ENCODE assay signal across 16 cellular contexts in genomic region chr12:95784886-95785285, GRCh38. TPM values are rescaled to one million over a fixed set of nuclear protein-coding genes. Genes with fewer than 3 reads are reported as not detected.
"Had no signal": no experiment of that assay in that cellular context is flagged by ENCODE, and none has a peak within 500 bp of the region (broad histone marks: within the 10 kb centered on the region; RNA-seq: fewer than 3 reads in every experiment).

No MANE protein-coding gene starts in this region.

- H3K36me3 ChIP-seq: transverse colon had no signal

- H3K9me3 ChIP-seq: right atrium auricular region, transverse colon had no signal

- H3K27me3 ChIP-seq: right atrium auricular region, transverse colon had no signal

- FAIRE-seq: islet of Langerhans had no signal

- H3K4me3 ChIP-seq: right atrium auricular region, skin epidermis, transverse colon had no signal

- DNase-seq: activated naive CD8-positive, alpha-beta T cell treated with anti-CD3 and anti-CD28 coated beads for 36 hours; cerebellar nuclear complex; stimulated activated CD4-positive, alpha-beta T cell treated with anti-CD3 and anti-CD28 coated beads, Interleukin-4, amount 100 ng/mL, for 4 hours; stimulated activated CD8-positive, alpha-beta memory T cell treated with anti-CD3 and anti-CD28 coated beads, Interleukin-4, amount 100 ng/mL, for 48 hours; stimulated activated naive CD4-positive, alpha-beta T cell treated with Interleukin-2 at 50 U/mL for 16 hours; substantia nigra; T-cell; T-helper 9 cell; transverse colon had no signal

- H3K27ac ChIP-seq: right atrium auricular region, skin epidermis, transverse colon had no signal

- ATAC-seq: activated CD4-positive, CD25-positive, alpha-beta regulatory T cell treated with anti-CD3 and anti-CD28 coated beads, Interleukin-2, amount 50 U/mL, for 24 hours; natural killer cell treated with Interleukin-12 subunit alpha and Interleukin-12 subunit beta and Interleukin-15 and Interleukin-18, amount 100 ng/mL, for 72 hours; T-cell had no signal

RNA-seq across cellular contexts. Expression of gene NTN4, which starts 5.7 kb away (rescaled TPM):
- total RNA-seq: activated CD8-positive, alpha-beta memory T cell treated with anti-CD3 and anti-CD28 coated beads for 36 hours; activated naive CD8-positive, alpha-beta T cell treated with anti-CD3 and anti-CD28 coated beads for 36 hours; activated T-helper 1 cell treated with anti-CD3 and anti-CD28 coated beads, Interleukin-12 subunit alpha, Interleukin-12 subunit beta, Interleukin-2, Interleukin-4 antibody, amounts not matched to agents 30 ng/mL and 10 ng/mL and 1 ng/mL, durations not matched to agents 14 hours and 24 hours and 36 hours; natural killer cell treated with Interleukin-12 subunit alpha and Interleukin-12 subunit beta and Interleukin-15 and Interleukin-18, amount 100 ng/mL, for 72 hours had no signal
